ENCODE assay signal across 9 cellular contexts in genomic region chr10:43404675-43405221, GRCh38. TPM values are rescaled to one million over a fixed set of nuclear protein-coding genes. Genes with fewer than 3 reads are reported as not detected.
DNase-seq lines count a peak whose midpoint lies in the region; ATAC-seq and TF ChIP-seq lines count a peak whose summit lies in the region.
"Had no signal": no experiment of that assay in that cellular context is flagged by ENCODE, and none has a peak within 500 bp of the region (broad histone marks: within the 10 kb centered on the region; RNA-seq: fewer than 3 reads in every experiment).

No MANE protein-coding gene starts in this region.

- peak overlapping the region; percentile 52 for H3K4me2 ChIP-seq in fibroblast of lung (ENCODE audit: extremely low read depth, insufficient read depth, low read length)

- H3K27me3 ChIP-seq in Panc1 (ENCODE audit: control insufficient read depth, insufficient read depth, low read length) (no peaks in the 10 kb centered on the region), fibroblast of lung (ENCODE audit: control insufficient read depth, insufficient read depth, low read length) (no peaks in the 10 kb centered on the region), thoracic aorta (replicated peaks; ENCODE audit: insufficient read depth) (no peaks in the 10 kb centered on the region)

- H3K4me1 ChIP-seq in Panc1 (ENCODE audit: control insufficient read depth, insufficient read depth, low read length) = peaks cover 43% of the 10 kb centered on the region
- peaks cover 6% of the 10 kb centered on the region for H3K4me1 ChIP-seq in fibroblast of lung (ENCODE audit: control insufficient read depth, extremely low read depth, insufficient read depth, low read length)
- peaks cover 39 to 64% of the 10 kb centered on the region in 2 donors for H3K4me1 ChIP-seq in thoracic aorta (ENCODE audit: control insufficient read depth in 1 of 2, low read depth in 2 of 2)

- no peak for ATAC-seq in Panc1
- ATAC-seq in thoracic aorta (ENCODE audit: insufficient number of reproducible peaks, low FRiP score, low read depth) = no peak
- ATAC-seq in GM21576 (IDR thresholded peaks at IDR 0.05; ENCODE audit: unreplicated experiment) = no peak

- peaks cover 62% of the 10 kb centered on the region for H3K36me3 Mint-ChIP-seq in activated naive CD4-positive, alpha-beta T cell treated with anti-CD3 and anti-CD28 coated beads, Interleukin-2, amount 10 ng/mL, durations not matched to agents 7 days and 5 days

- no peak overlapping the region for H3K9ac ChIP-seq in fibroblast of lung (ENCODE audit: insufficient read depth, low read length)

- no TSS peak for BruUV-seq in Panc1 (replicated peaks; lab: Mats Ljungman, UMichigan)

- H3K4me3 Mint-ChIP-seq in activated naive CD4-positive, alpha-beta T cell treated with anti-CD3 and anti-CD28 coated beads, Interleukin-2, amount 10 ng/mL, durations not matched to agents 7 days and 5 days = peak overlapping the region; percentile 99

- H3K4me3 ChIP-seq in Panc1 (ENCODE audit: low read depth in 2 of 2, low read length in 2 of 2) = peak overlapping the region; percentile 68 to 96
- H3K4me3 ChIP-seq in fibroblast of lung (replicated peaks in 1 of 4; ENCODE audit: control extremely low read depth in 1 of 4, insufficient read depth in 1 of 4, low read depth in 3 of 4, low read length in 4 of 4) = peak overlapping the region in 1 of 4 experiments; percentile 32
- H3K4me3 ChIP-seq in thoracic aorta = peak overlapping the region; percentile 18
- H3K4me3 ChIP-seq: lung had no signal

- intact Hi-C loops in Panc1 (cut with micrococcal nuclease; ENCODE audit: unreplicated experiment) = no loop called here

- DNase-seq in activated naive CD4-positive, alpha-beta T cell treated with anti-CD3 and anti-CD28 coated beads, Interleukin-2, amount 10 ng/mL, durations not matched to agents 7 days and 5 days = peak; percentile 42
- DNase-seq in activated naive CD4-positive, alpha-beta T cell treated with Interleukin-2 at 50 U/mL for 16 hours = no peak
- no peak for DNase-seq in Panc1 (ENCODE audit: low read depth, low spot score)
- DNase-seq in fibroblast of lung (ENCODE audit: low read depth in 2 of 2) = no peak
- DNase-seq in thoracic aorta (ENCODE audit: low spot score) = no peak
- no peak for DNase-seq in HT-29 (ENCODE audit: low spot score)
- DNase-seq in NCI-H2196 treated with DMSO at 0.1 percent for 48 hours (lab: John Stamatoyannopoulos, UW; ENCODE audit: unreplicated experiment) = no peak

- peak overlapping the region; percentile 92 for H3K27ac Mint-ChIP-seq in activated naive CD4-positive, alpha-beta T cell treated with anti-CD3 and anti-CD28 coated beads, Interleukin-2, amount 10 ng/mL, durations not matched to agents 7 days and 5 days

- H3K27ac ChIP-seq in Panc1 (ENCODE audit: low read length) (peak overlapping the region; percentile 92), fibroblast of lung (ENCODE audit: insufficient read depth, low read length) (no peak overlapping the region), thoracic aorta (no peak overlapping the region)

- peaks cover 2% of the 10 kb centered on the region for H4K20me1 ChIP-seq in fibroblast of lung (ENCODE audit: control insufficient read depth, extremely low read depth, insufficient read depth, low read length)

- POLR2A ChIA-PET in Panc1 (lab: Charles Lee) = interaction anchor here (0.7 to 0.8 kb wide), 3 partner anchors 8 to 238 kb away, joined by 4 to 7 read pairs (median 4); no protein-coding TSS in a partner anchor

- in situ Hi-C loops in Panc1 (cut with HindIII; ENCODE audit: low pct_unique_long_range_greater_than_20kb, low sequenced_read_pairs) = no loop called here

- TF ChIP-seq CTCF in Panc1 (IDR thresholded peaks at IDR 0.05) = no peak
- TF ChIP-seq CTCF in fibroblast of lung (conservative IDR thresholded peaks at IDR 0.05 in 1 of 2, IDR thresholded peaks at IDR 0.05 in 1 of 2; ENCODE audit: low read depth in 1 of 2, low read length in 2 of 2) = no peak
- TF ChIP-seq CTCF in thoracic aorta (IDR thresholded peaks at IDR 0.05) = no peak

- H3K9me3 Mint-ChIP-seq in activated naive CD4-positive, alpha-beta T cell treated with anti-CD3 and anti-CD28 coated beads, Interleukin-2, amount 10 ng/mL, durations not matched to agents 7 days and 5 days = no peaks in the 10 kb centered on the region

- H3K9me3 ChIP-seq in Panc1 (ENCODE audit: control insufficient read depth, insufficient read depth, low read depth, low read length) (no peaks in the 10 kb centered on the region), fibroblast of lung (ENCODE audit: control insufficient read depth, insufficient read depth, low read depth, low read length) (no peaks in the 10 kb centered on the region), thoracic aorta (no peaks in the 10 kb centered on the region)

- CTCF ChIA-PET in activated naive CD4-positive, alpha-beta T cell treated with anti-CD3 and anti-CD28 coated beads, Interleukin-2, amount 10 ng/mL, durations not matched to agents 7 days and 5 days (lab: Charles Lee) = interaction anchor here (0.7 kb wide), 1 partner anchor 49 kb away, joined by 3 read pairs; no protein-coding TSS in a partner anchor
- CTCF ChIA-PET in Panc1 (lab: Charles Lee) = interaction anchor here (0.6 kb wide), 1 partner anchor 83 kb away, joined by 3 read pairs; no protein-coding TSS in a partner anchor

- no peak overlapping the region for H2AFZ ChIP-seq in fibroblast of lung (ENCODE audit: low read length)

- no peaks in the 10 kb centered on the region for H3K27me3 Mint-ChIP-seq in activated naive CD4-positive, alpha-beta T cell treated with anti-CD3 and anti-CD28 coated beads, Interleukin-2, amount 10 ng/mL, durations not matched to agents 7 days and 5 days

- H3K36me3 ChIP-seq in Panc1 (ENCODE audit: control insufficient read depth, insufficient read depth, low read length) (peaks cover 9% of the 10 kb centered on the region), fibroblast of lung (ENCODE audit: control insufficient read depth, insufficient read depth, low read length) (peaks cover 2% of the 10 kb centered on the region), thoracic aorta (no peaks in the 10 kb centered on the region)

- peaks cover 88% of the 10 kb centered on the region for H3K79me2 ChIP-seq in fibroblast of lung (ENCODE audit: control insufficient read depth, insufficient read depth, low read length)

- peaks cover 50% of the 10 kb centered on the region for H3K4me1 Mint-ChIP-seq in activated naive CD4-positive, alpha-beta T cell treated with anti-CD3 and anti-CD28 coated beads, Interleukin-2, amount 10 ng/mL, durations not matched to agents 7 days and 5 days

RNA-seq across cellular contexts. Expression of gene HNRNPF, which starts 4.2 kb away (rescaled TPM):
- total RNA-seq in Panc1 (2021; ENCODE audit: unreplicated experiment) = 466 TPM
- polyA plus RNA-seq in Panc1 (2012; ENCODE audit: insufficient read length) = 374 TPM
- total RNA-seq in fibroblast of lung = 217 and 293 TPM in 2 replicates
- 203 and 228 TPM in 2 replicates for polyA plus RNA-seq in fibroblast of lung
- 143 and 185 TPM in 2 replicates for polyA plus RNA-seq in fibroblast of lung (2012)
- polyA minus RNA-seq in fibroblast of lung (ENCODE audit: low replicate concordance) = 110 and 152 TPM in 2 replicates
- total RNA-seq in thoracic aorta = 100 to 1,000 TPM in 1 of 2 donors, 10 to 100 TPM in 1; 86.6 to 137 TPM
- 515 and 519 TPM in 2 replicates for total RNA-seq in HT-29 (2014; rRNA removed; shearing (Covaris generic))

RNA-seq across cellular contexts. Expression of gene ZNF487, which starts 32.2 kb away (rescaled TPM):
- 7.6 TPM for total RNA-seq in Panc1 (2021; ENCODE audit: unreplicated experiment)
- 6.6 TPM for polyA plus RNA-seq in Panc1 (2012; ENCODE audit: insufficient read length)
- total RNA-seq in fibroblast of lung = 3.3 and 4.0 TPM in 2 replicates
- 2.6 and 4.0 TPM in 2 replicates for polyA plus RNA-seq in fibroblast of lung
- 2.7 and 2.9 TPM in 2 replicates for polyA plus RNA-seq in fibroblast of lung (2012)
- 0.78 and 37.0 TPM in 2 replicates for polyA minus RNA-seq in fibroblast of lung (ENCODE audit: low replicate concordance)
- 10 to 100 TPM in 1 of 2 donors, 1 to 10 TPM in 1; 8.6 to 19.6 TPM for total RNA-seq in thoracic aorta
- total RNA-seq in HT-29 (2014; rRNA removed; shearing (Covaris generic)) = 8.1 and 16.1 TPM in 2 replicates

RNA-seq across cellular contexts. Expression of gene FXYD4, which starts 33.3 kb away (rescaled TPM):
- total RNA-seq in Panc1 (2021; ENCODE audit: unreplicated experiment) = not detected
- not detected for polyA plus RNA-seq in Panc1 (2012; ENCODE audit: insufficient read length)
- not detected in 2 replicates for total RNA-seq in fibroblast of lung
- polyA plus RNA-seq in fibroblast of lung = not detected in 2 replicates
- not detected in 2 replicates for polyA plus RNA-seq in fibroblast of lung (2012)
- not detected in 2 replicates for polyA minus RNA-seq in fibroblast of lung (ENCODE audit: low replicate concordance)
- not detected for total RNA-seq in thoracic aorta
- not detected in 2 replicates for total RNA-seq in HT-29 (2014; rRNA removed; shearing (Covaris generic))
